In the genomic region with DNA sequence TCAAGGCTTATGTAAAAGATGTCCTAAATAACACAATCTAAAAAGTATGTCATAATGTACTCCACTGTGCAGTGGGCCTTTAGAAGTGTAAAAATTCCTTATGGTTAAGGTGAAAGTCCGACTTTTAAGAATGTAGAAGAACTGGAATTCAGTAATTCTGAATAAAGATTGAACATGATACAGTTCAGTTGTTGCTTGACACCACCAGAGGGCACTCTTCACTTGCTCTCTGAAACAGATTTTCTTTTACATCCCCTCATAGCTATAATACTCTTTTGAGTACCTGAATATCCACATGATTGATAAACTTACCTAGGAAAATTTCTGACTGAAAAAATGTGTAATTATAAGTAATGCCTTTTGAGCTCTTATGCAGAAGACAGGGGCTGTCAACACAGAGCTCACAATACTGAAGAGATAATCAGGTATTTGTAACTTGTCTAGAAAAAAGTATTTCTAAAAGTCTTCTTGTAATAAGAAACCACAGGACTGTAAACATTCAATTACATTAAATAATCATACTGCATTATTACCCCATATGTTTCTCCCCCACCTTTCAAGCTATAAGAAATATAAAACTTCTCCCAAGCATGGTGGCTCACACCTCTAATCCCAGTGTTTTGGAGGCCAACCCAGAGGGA, we compare ENCODE assay signal across 9 cellular contexts.
DNase-seq lines count a peak whose midpoint lies in the region; ATAC-seq, FAIRE-seq and TF ChIP-seq lines count a peak whose summit lies in the region.
"Had no signal": no experiment of that assay in that cellular context is flagged by ENCODE, and none has a peak within 500 bp of the region (broad histone marks: within the 10 kb centered on the region; RNA-seq: fewer than 3 reads in every experiment).

No MANE protein-coding gene starts in this region.

- no peaks in the 10 kb centered on the region for H3K27me3 ChIP-seq in Loucy (ENCODE audit: insufficient read depth, low read length, poor library complexity, severe bottlenecking)
- H3K27me3 ChIP-seq in endothelial cell of umbilical vein (ENCODE audit: control insufficient read depth in 2 of 2, insufficient read depth in 2 of 2, low read length in 2 of 2), result peaks cover 0 to 2% of the 10 kb centered on the region in 2 experiments

- H3F3A ChIP-seq in Loucy (ENCODE audit: low read depth), result no peaks in the 10 kb centered on the region

- CTCF ChIA-PET in endothelial cell of umbilical vein (lab: Charles Lee), result interaction anchor here (0.6 to 6.5 kb wide), 62 partner anchors 8 to 811 kb away, joined by 3 to 160 read pairs (median 4); partner anchors contain the start of gene PREP

- H3K4me2 ChIP-seq in Loucy (ENCODE audit: low read depth, low read length, poor library complexity, severe bottlenecking) (no peak overlapping the region), endothelial cell of umbilical vein (ENCODE audit: insufficient read depth, low read length) (no peak overlapping the region)

- H2AFZ ChIP-seq in Loucy (ENCODE audit: low read length) (no peak overlapping the region), endothelial cell of umbilical vein (ENCODE audit: low read depth, low read length) (no peak overlapping the region)

- DNase-seq in activated CD4-positive, alpha-beta T cell treated with anti-CD3 and anti-CD28 coated beads for 4 hours, result peak; percentile 1 to 10
- no peak for DNase-seq in activated CD4-positive, alpha-beta T cell treated with anti-CD3 and anti-CD28 coated beads, Interleukin-2, amount 50 U/mL, for 4 hours
- DNase-seq in RPMI8226 (peak; percentile 32), endothelial cell of umbilical vein (ENCODE audit: low read depth, low spot score) (peak; percentile 54), myocyte (ENCODE audit: low read depth) (peak; percentile 63), H54 (ENCODE audit: insufficient read length, low spot score) (no peak)

- no peaks in the 10 kb centered on the region for H3K79me2 ChIP-seq in Loucy (ENCODE audit: insufficient read depth, low read length)
- H3K79me2 ChIP-seq in endothelial cell of umbilical vein (ENCODE audit: control insufficient read depth, insufficient read depth, low read length), result no peaks in the 10 kb centered on the region

- dilution Hi-C loops in endothelial cell of umbilical vein (cut with MboI; ENCODE audit: extremely low pct_ligation_motif_present, low sequenced_read_pairs), result loop anchor here (25.0 kb wide), 1 partner anchor 325 kb away; the partner anchor contains the start of gene PREP

- ATAC-seq in GM21367 (IDR thresholded peaks at IDR 0.05; ENCODE audit: unreplicated experiment), result peak; percentile 60
- ATAC-seq: stimulated activated naive CD8-positive, alpha-beta T cell treated with anti-CD3 and anti-CD28 coated beads, Interleukin-15, amount 100 ng/mL, for 72 hours had no signal

- no peaks in the 10 kb centered on the region for H3K9me1 ChIP-seq in endothelial cell of umbilical vein (replicated peaks; ENCODE audit: control insufficient read depth, extremely low read depth, insufficient read depth, low read length)

- BruUV-seq in endothelial cell of umbilical vein (replicated peaks; lab: Mats Ljungman, UMichigan), result no TSS peak

- H3K36me3 ChIP-seq in Loucy (ENCODE audit: insufficient read depth, low read length) (no peaks in the 10 kb centered on the region), endothelial cell of umbilical vein (ENCODE audit: control insufficient read depth in 2 of 2, extremely low read depth in 1 of 2, insufficient read depth in 2 of 2, low read length in 2 of 2) (no peaks in the 10 kb centered on the region)

- peak; percentile 12 for FAIRE-seq in endothelial cell of umbilical vein (lab: Jason Lieb, UNC)
- FAIRE-seq in H54 (lab: Jason Lieb, UNC), result no peak

- H3K9ac ChIP-seq in Loucy (ENCODE audit: low read depth, low read length, poor library complexity, severe bottlenecking) (no peak overlapping the region), endothelial cell of umbilical vein (replicated peaks; ENCODE audit: extremely low read depth, insufficient read depth, low read length) (no peak overlapping the region)

- H3K4me1 ChIP-seq in Loucy (ENCODE audit: insufficient read depth, low read length, poor library complexity, severe bottlenecking) (no peaks in the 10 kb centered on the region), endothelial cell of umbilical vein (ENCODE audit: control insufficient read depth, extremely low read depth, insufficient read depth, low read length) (no peaks in the 10 kb centered on the region)

- H3K9me3 ChIP-seq in Loucy (ENCODE audit: insufficient read depth, low read depth, low read length) (no peaks in the 10 kb centered on the region), endothelial cell of umbilical vein (replicated peaks; ENCODE audit: control insufficient read depth, insufficient read depth, low read length) (no peaks in the 10 kb centered on the region)

- H3K9me2 ChIP-seq in Loucy (replicated peaks; ENCODE audit: low read depth, low read length), result no peaks in the 10 kb centered on the region

- H3K27ac ChIP-seq in endothelial cell of umbilical vein (ENCODE audit: insufficient read depth, low read depth, low read length), result no peak overlapping the region

- H4K20me1 ChIP-seq in Loucy (ENCODE audit: insufficient read depth, low read length, poor library complexity, severe bottlenecking) (no peaks in the 10 kb centered on the region), endothelial cell of umbilical vein (replicated peaks; ENCODE audit: control insufficient read depth, extremely low read depth, insufficient read depth, low read length) (no peaks in the 10 kb centered on the region)

- TF ChIP-seq POLR2A in endothelial cell of umbilical vein (IDR thresholded peaks at IDR 0.05; ENCODE audit: low read depth, low read length) (no peak), H54 (IDR thresholded peaks at IDR 0.05; ENCODE audit: low read depth, low read length) (no peak)

- no peak overlapping the region for H3K4me3 ChIP-seq in Loucy (ENCODE audit: low read length, poor library complexity, severe bottlenecking)
- no peak overlapping the region for H3K4me3 ChIP-seq in endothelial cell of umbilical vein (replicated peaks in 1 of 3; ENCODE audit: insufficient read depth in 1 of 3, low read depth in 1 of 3, low read length in 3 of 3)

- POLR2A ChIA-PET in endothelial cell of umbilical vein (lab: Charles Lee), result no interaction called here

- TF ChIP-seq CTCF in Loucy (conservative IDR thresholded peaks at IDR 0.05; ENCODE audit: low read length), result peak; percentile 95
- peak; percentile 52 to 59 for TF ChIP-seq CTCF in endothelial cell of umbilical vein (IDR thresholded peaks at IDR 0.05; ENCODE audit: extremely low read depth in 1 of 2, insufficient read depth in 1 of 2, low read depth in 1 of 2, low read length in 2 of 2)

- intact Hi-C loops in endothelial cell of umbilical vein (cut with micrococcal nuclease), result loop anchor here (1.0 to 5.0 kb wide), 4 partner anchors 230 to 337 kb away; partner anchors contain the start of gene PREP

TF ChIP-seq in endothelial cell of umbilical vein, 7 proteins besides CTCF, POLR2A, EP300 and RAD21:
- TF ChIP-seq GATA2 (IDR thresholded peaks at IDR 0.05; ENCODE audit: insufficient read depth, insufficient read length, low read depth, low read length) (no peak), MAX (IDR thresholded peaks at IDR 0.05; ENCODE audit: insufficient read depth, insufficient read length) (no peak), POLR2AphosphoS5 (IDR thresholded peaks at IDR 0.05; ENCODE audit: insufficient read depth, low read depth, low read length) (no peak), MYC (IDR thresholded peaks at IDR 0.05; ENCODE audit: low read depth, low read length) (no peak)

Comparison
In these comparisons a context has a peak if more than half of its experiments do, and no peak if none do; other contexts are left out.
1. DNase-seq: peak in activated CD4-positive, alpha-beta T cell treated with anti-CD3 and anti-CD28 coated beads for 4 hours (2 of 2), RPMI8226 (single experiment), endothelial cell of umbilical vein (single experiment) and myocyte (single experiment); none in activated CD4-positive, alpha-beta T cell treated with anti-CD3 and anti-CD28 coated beads, Interleukin-2, amount 50 U/mL, for 4 hours (0 of 2) and H54 (single experiment).